Comparison of ENCODE assay signal across 1 cellular context in genomic region chrX:22533898-22534297, GRCh38.
TF ChIP-seq lines count a peak whose summit lies in the region.

No MANE protein-coding gene starts in this region.

TF ChIP-seq in GM23338, 12 proteins besides CTCF, POLR2A, EP300 and RAD21 (continued from another document):
- TF ChIP-seq ZNF462 (CRISPR knock-in tag; IDR thresholded peaks at IDR 0.05) (no peak), STAT1 (IDR thresholded peaks at IDR 0.05; ENCODE audit: unreplicated experiment) (no peak), EZH2 (IDR thresholded peaks at IDR 0.05; ENCODE audit: low read depth, unreplicated experiment) (no peak), EZH2phosphoT487 (IDR thresholded peaks at IDR 0.05; ENCODE audit: unreplicated experiment) (no peak)
